8 cellular contexts compared by ENCODE assay signal in the genomic region with DNA sequence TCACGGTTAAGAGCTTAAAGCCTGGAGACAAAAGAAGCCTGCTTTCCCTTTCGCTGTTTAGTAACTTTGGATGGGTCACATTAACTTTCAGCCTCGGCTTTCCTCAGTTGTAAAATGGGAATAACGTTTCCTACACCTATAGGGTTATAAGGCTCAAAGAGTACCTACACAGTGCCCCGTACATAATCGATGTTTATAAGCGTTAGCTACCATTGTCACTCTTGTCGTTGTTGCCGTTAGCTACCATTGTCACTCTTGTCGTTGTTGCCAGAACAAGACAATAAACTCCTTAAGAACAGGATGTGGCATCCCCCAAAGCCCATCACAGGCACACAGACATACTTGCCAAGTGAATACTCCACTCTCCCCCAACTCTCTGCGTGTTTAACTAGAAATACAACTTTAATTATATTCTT. TPM values are rescaled to one million over a fixed set of nuclear protein-coding genes. Genes with fewer than 3 reads are reported as not detected.
DNase-seq lines count a peak whose midpoint lies in the region; ATAC-seq and TF ChIP-seq lines count a peak whose summit lies in the region.

No MANE protein-coding gene starts in this region.

- H3K9me3 Mint-ChIP-seq in naive thymus-derived CD8-positive, alpha-beta T cell, result no peaks in the 10 kb centered on the region

- peaks cover 12 to 34% (median 30%) of the 10 kb centered on the region in 4 donors for H3K4me1 Mint-ChIP-seq in naive thymus-derived CD8-positive, alpha-beta T cell

- DNase-seq in DMS53 (lab: John Stamatoyannopoulos, UW), result peak; percentile 75
- DNase-seq in DMS53 treated with DMSO at 0.1 percent for 48 hours (lab: John Stamatoyannopoulos, UW; ENCODE audit: unreplicated experiment), result no peak
- DNase-seq in NCI-H1105 (lab: John Stamatoyannopoulos, UW), result peak; percentile 33
- DNase-seq in central memory CD4-positive, alpha-beta T cell, result peak; percentile 84
- peak in 6 of 10 donors; percentile 42 to 95 (median 92) for DNase-seq in naive thymus-derived CD8-positive, alpha-beta T cell
- no peak for DNase-seq in GM13977 (ENCODE audit: low spot score)

- H3K27me3 Mint-ChIP-seq in naive thymus-derived CD8-positive, alpha-beta T cell, result no peaks in the 10 kb centered on the region

- no peak overlapping the region for H3K27ac Mint-ChIP-seq in naive thymus-derived CD8-positive, alpha-beta T cell

- TF ChIP-seq CTCF in GM13977 (IDR thresholded peaks at IDR 0.05; ENCODE audit: extremely low read depth, insufficient read depth, missing control alignments), result no peak

- H3K36me3 Mint-ChIP-seq in naive thymus-derived CD8-positive, alpha-beta T cell, result no peaks in the 10 kb centered on the region

- ATAC-seq in naive thymus-derived CD8-positive, alpha-beta T cell, result peak; percentile 67 to 78
- ATAC-seq in HG02642 (IDR thresholded peaks at IDR 0.05; ENCODE audit: poor library complexity, unreplicated experiment), result no peak
- no peak for ATAC-seq in GM19324 (IDR thresholded peaks at IDR 0.05; ENCODE audit: low FRiP score, unreplicated experiment)

- H3K4me3 Mint-ChIP-seq in naive thymus-derived CD8-positive, alpha-beta T cell, result peak overlapping the region in 1 of 10 donors; percentile 84

- POLR2A ChIA-PET in naive thymus-derived CD8-positive, alpha-beta T cell (lab: Charles Lee), result interaction anchor here (0.6 to 5.3 kb wide), 30 partner anchors 9 to 1270 kb away, joined by 3 to 99 read pairs (median 4); a partner anchor contains a TSS

- in situ Hi-C loops in GM13977 (cut with MboI; ENCODE audit: low pct_unique_long_range_greater_than_20kb, low sequenced_read_pairs, unreplicated experiment), result no loop called here

RNA-seq across cellular contexts. Expression of a gene that starts 0.9 kb away (rescaled TPM):
- total RNA-seq in naive thymus-derived CD8-positive, alpha-beta T cell, result 10 to 100 TPM; 58.2 to 61.3 TPM
- 10 to 100 TPM; 14.7 to 18.5 (median 16.7) TPM for polyA plus RNA-seq in naive thymus-derived CD8-positive, alpha-beta T cell

Comparison
In these comparisons a context has a peak if more than half of its experiments do, and no peak if none do; other contexts are left out.
1. DNase-seq: peak in DMS53 (single experiment), NCI-H1105 (single experiment), central memory CD4-positive, alpha-beta T cell (single experiment) and naive thymus-derived CD8-positive, alpha-beta T cell (6 of 10); none in DMS53 treated with DMSO at 0.1 percent for 48 hours (single experiment) and GM13977 (single experiment).
2. ATAC-seq: peak in naive thymus-derived CD8-positive, alpha-beta T cell (2 of 2); none in HG02642 (single experiment) and GM19324 (single experiment).